Comparison of ENCODE assay signal across 8 cellular contexts in genomic region chr2:60992985-60993392, GRCh38. TPM values are rescaled to one million over a fixed set of nuclear protein-coding genes. Genes with fewer than 3 reads are reported as not detected.
A peak's percentile ranks its signal among the peaks of the same experiment; 100 is the strongest.
DNase-seq lines count a peak whose midpoint lies in the region; ATAC-seq and TF ChIP-seq lines count a peak whose summit lies in the region.

No MANE protein-coding gene starts in this region.

- H3K27me3 ChIP-seq in foreskin keratinocyte (no peaks in the 10 kb centered on the region), ascending aorta (no peaks in the 10 kb centered on the region)

- H3K4me3 ChIP-seq in ascending aorta, result no peak overlapping the region

- intact Hi-C loops in ascending aorta (cut with DNase I), result no loop called here

- peaks cover 6 to 7% of the 10 kb centered on the region in 2 donors for H3K9me3 ChIP-seq in ascending aorta

- TF ChIP-seq CTCF in foreskin keratinocyte (conservative IDR thresholded peaks at IDR 0.05), result no peak
- TF ChIP-seq CTCF in ascending aorta (IDR thresholded peaks at IDR 0.05), result no peak

- H3K4me3 Mint-ChIP-seq in activated naive CD8-positive, alpha-beta T cell treated with anti-CD3 and anti-CD28 coated beads, Interleukin-2, amount 10 ng/mL, durations not matched to agents 7 days and 5 days, result peak overlapping the region; percentile 22

- ATAC-seq in GM19395 (IDR thresholded peaks at IDR 0.05; ENCODE audit: unreplicated experiment) (peak; percentile 99), HG03280 (IDR thresholded peaks at IDR 0.05; ENCODE audit: unreplicated experiment) (peak; percentile 97), foreskin keratinocyte (no peak)
- ATAC-seq in activated naive CD8-positive, alpha-beta T cell treated with anti-CD3 and anti-CD28 coated beads, Interleukin-2, amount 10 ng/mL, durations not matched to agents 7 days and 5 days (ENCODE audit: low read depth), result peak; percentile 91

- POLR2A ChIA-PET in activated naive CD8-positive, alpha-beta T cell treated with anti-CD3 and anti-CD28 coated beads, Interleukin-2, amount 10 ng/mL, durations not matched to agents 7 days and 5 days (lab: Charles Lee), result interaction anchor here (1.4 kb wide), 1 partner anchor 111 kb away, joined by 8 read pairs; the partner anchor contains the start of gene REL

- peak; percentile 91 for DNase-seq in CD1c-positive myeloid dendritic cell (ENCODE audit: extremely low spot score)
- DNase-seq in activated naive CD8-positive, alpha-beta T cell treated with anti-CD3 and anti-CD28 coated beads, Interleukin-2, amount 10 ng/mL, durations not matched to agents 7 days and 5 days, result no peak
- no peak for DNase-seq in foreskin keratinocyte
- no peak for DNase-seq in ascending aorta (ENCODE audit: low spot score in 2 of 2)
- no peak for DNase-seq in AG20443 (ENCODE audit: low spot score)
- DNase-seq in foreskin melanocyte, result no peak

- H3K27me3 Mint-ChIP-seq in activated naive CD8-positive, alpha-beta T cell treated with anti-CD3 and anti-CD28 coated beads, Interleukin-2, amount 10 ng/mL, durations not matched to agents 7 days and 5 days, result no peaks in the 10 kb centered on the region

- H3K36me3 ChIP-seq in ascending aorta, result no peaks in the 10 kb centered on the region

- H3K27ac Mint-ChIP-seq in activated naive CD8-positive, alpha-beta T cell treated with anti-CD3 and anti-CD28 coated beads, Interleukin-2, amount 10 ng/mL, durations not matched to agents 7 days and 5 days, result peak overlapping the region; percentile 63

- H3K9me3 Mint-ChIP-seq in activated naive CD8-positive, alpha-beta T cell treated with anti-CD3 and anti-CD28 coated beads, Interleukin-2, amount 10 ng/mL, durations not matched to agents 7 days and 5 days, result peaks cover 7% of the 10 kb centered on the region

- H3K36me3 Mint-ChIP-seq in activated naive CD8-positive, alpha-beta T cell treated with anti-CD3 and anti-CD28 coated beads, Interleukin-2, amount 10 ng/mL, durations not matched to agents 7 days and 5 days, result peaks cover 35% of the 10 kb centered on the region

- H3K27ac ChIP-seq in foreskin keratinocyte (no peak overlapping the region), ascending aorta (no peak overlapping the region)

- H3K4me1 Mint-ChIP-seq in activated naive CD8-positive, alpha-beta T cell treated with anti-CD3 and anti-CD28 coated beads, Interleukin-2, amount 10 ng/mL, durations not matched to agents 7 days and 5 days, result peaks cover 7% of the 10 kb centered on the region

- H3K4me1 ChIP-seq in foreskin keratinocyte (no peaks in the 10 kb centered on the region), ascending aorta (no peaks in the 10 kb centered on the region)

RNA-seq across cellular contexts. Expression of gene PEX13, which starts 24.5 kb away (rescaled TPM):
- 10 to 100 TPM; 16.5 to 20.1 TPM for total RNA-seq in activated naive CD8-positive, alpha-beta T cell treated with anti-CD3 and anti-CD28 coated beads, Interleukin-2, amount 10 ng/mL, durations not matched to agents 7 days and 5 days
- total RNA-seq in foreskin keratinocyte (20.7 and 22.3 TPM in 2 replicates), ascending aorta (12.8 TPM)
- 7.0 and 8.2 TPM in 2 replicates for polyA plus RNA-seq in foreskin keratinocyte

RNA-seq across cellular contexts. Expression of gene PUS10, which starts 25.1 kb away (rescaled TPM):
- total RNA-seq in activated naive CD8-positive, alpha-beta T cell treated with anti-CD3 and anti-CD28 coated beads, Interleukin-2, amount 10 ng/mL, durations not matched to agents 7 days and 5 days, result 10 to 100 TPM in 1 of 2 experiments, 1 to 10 TPM in 1; 8.0 to 10.6 TPM
- total RNA-seq in foreskin keratinocyte (3.1 and 3.4 TPM in 2 replicates), ascending aorta (1.4 TPM)
- 1.1 and 1.3 TPM in 2 replicates for polyA plus RNA-seq in foreskin keratinocyte
